Comparison of ENCODE assay signal across 2 cellular contexts in genomic region chr17:37170881-37171460, GRCh38.
TF ChIP-seq lines count a peak whose summit lies in the region.

No MANE protein-coding gene starts in this region.

TF ChIP-seq in SK-N-SH treated with all-trans-retinoic acid at 6 μM for 48 hours, 23 proteins besides CTCF, POLR2A, EP300 and RAD21 (continued from another document):
- TF ChIP-seq, protein P1, sequence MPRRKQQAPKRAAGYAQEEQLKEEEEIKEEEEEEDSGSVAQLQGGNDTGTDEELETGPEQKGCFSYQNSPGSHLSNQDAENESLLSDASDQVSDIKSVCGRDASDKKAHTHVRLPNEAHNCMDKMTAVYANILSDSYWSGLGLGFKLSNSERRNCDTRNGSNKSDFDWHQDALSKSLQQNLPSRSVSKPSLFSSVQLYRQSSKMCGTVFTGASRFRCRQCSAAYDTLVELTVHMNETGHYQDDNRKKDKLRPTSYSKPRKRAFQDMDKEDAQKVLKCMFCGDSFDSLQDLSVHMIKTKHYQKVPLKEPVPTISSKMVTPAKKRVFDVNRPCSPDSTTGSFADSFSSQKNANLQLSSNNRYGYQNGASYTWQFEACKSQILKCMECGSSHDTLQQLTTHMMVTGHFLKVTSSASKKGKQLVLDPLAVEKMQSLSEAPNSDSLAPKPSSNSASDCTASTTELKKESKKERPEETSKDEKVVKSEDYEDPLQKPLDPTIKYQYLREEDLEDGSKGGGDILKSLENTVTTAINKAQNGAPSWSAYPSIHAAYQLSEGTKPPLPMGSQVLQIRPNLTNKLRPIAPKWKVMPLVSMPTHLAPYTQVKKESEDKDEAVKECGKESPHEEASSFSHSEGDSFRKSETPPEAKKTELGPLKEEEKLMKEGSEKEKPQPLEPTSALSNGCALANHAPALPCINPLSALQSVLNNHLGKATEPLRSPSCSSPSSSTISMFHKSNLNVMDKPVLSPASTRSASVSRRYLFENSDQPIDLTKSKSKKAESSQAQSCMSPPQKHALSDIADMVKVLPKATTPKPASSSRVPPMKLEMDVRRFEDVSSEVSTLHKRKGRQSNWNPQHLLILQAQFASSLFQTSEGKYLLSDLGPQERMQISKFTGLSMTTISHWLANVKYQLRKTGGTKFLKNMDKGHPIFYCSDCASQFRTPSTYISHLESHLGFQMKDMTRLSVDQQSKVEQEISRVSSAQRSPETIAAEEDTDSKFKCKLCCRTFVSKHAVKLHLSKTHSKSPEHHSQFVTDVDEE (CRISPR knock-in tag; IDR thresholded peaks at IDR 0.05) = no peak
- TF ChIP-seq PPARA (CRISPR knock-in tag; IDR thresholded peaks at IDR 0.05; ENCODE audit: borderline replicate concordance) = no peak
- TF ChIP-seq CREB5 (CRISPR knock-in tag; IDR thresholded peaks at IDR 0.05; ENCODE audit: low read depth) = no peak
- TF ChIP-seq CSDC2 (CRISPR knock-in tag; IDR thresholded peaks at IDR 0.05) = no peak
- no peak for TF ChIP-seq ZNF70 (CRISPR knock-in tag; IDR thresholded peaks at IDR 0.05)
- TF ChIP-seq POU6F1 (CRISPR knock-in tag; IDR thresholded peaks at IDR 0.05; ENCODE audit: borderline replicate concordance, low read depth) = no peak
- TF ChIP-seq ESRRG (CRISPR knock-in tag; IDR thresholded peaks at IDR 0.05) = no peak
- no peak for TF ChIP-seq ZC3H10 (CRISPR knock-in tag; IDR thresholded peaks at IDR 0.05)
- no peak for TF ChIP-seq ZNF8 (CRISPR knock-in tag; IDR thresholded peaks at IDR 0.05)
- TF ChIP-seq ISL1 (CRISPR knock-in tag; IDR thresholded peaks at IDR 0.05) = no peak
- no peak for TF ChIP-seq TCF4 (CRISPR knock-in tag; IDR thresholded peaks at IDR 0.05; ENCODE audit: borderline replicate concordance)
- TF ChIP-seq TOX (CRISPR knock-in tag; IDR thresholded peaks at IDR 0.05; ENCODE audit: borderline replicate concordance) = no peak
- TF ChIP-seq, protein P2, sequence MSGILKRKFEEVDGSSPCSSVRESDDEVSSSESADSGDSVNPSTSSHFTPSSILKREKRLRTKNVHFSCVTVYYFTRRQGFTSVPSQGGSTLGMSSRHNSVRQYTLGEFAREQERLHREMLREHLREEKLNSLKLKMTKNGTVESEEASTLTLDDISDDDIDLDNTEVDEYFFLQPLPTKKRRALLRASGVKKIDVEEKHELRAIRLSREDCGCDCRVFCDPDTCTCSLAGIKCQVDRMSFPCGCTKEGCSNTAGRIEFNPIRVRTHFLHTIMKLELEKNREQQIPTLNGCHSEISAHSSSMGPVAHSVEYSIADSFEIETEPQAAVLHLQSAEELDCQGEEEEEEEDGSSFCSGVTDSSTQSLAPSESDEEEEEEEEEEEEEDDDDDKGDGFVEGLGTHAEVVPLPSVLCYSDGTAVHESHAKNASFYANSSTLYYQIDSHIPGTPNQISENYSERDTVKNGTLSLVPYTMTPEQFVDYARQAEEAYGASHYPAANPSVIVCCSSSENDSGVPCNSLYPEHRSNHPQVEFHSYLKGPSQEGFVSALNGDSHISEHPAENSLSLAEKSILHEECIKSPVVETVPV (CRISPR knock-in tag; IDR thresholded peaks at IDR 0.05) = no peak
- no peak for TF ChIP-seq RARB (CRISPR knock-in tag; IDR thresholded peaks at IDR 0.05)

TF ChIP-seq in HepG2, 621 proteins besides CTCF, POLR2A, EP300 and RAD21 (continued from another document):
- no peak for TF ChIP-seq ZNF792 (CRISPR knock-in tag; IDR thresholded peaks at IDR 0.05)
- TF ChIP-seq PRMT3 (CRISPR knock-in tag; IDR thresholded peaks at IDR 0.05; ENCODE audit: borderline replicate concordance, low read depth) = no peak
- TF ChIP-seq ZNF713 (CRISPR knock-in tag; IDR thresholded peaks at IDR 0.05) = no peak
- TF ChIP-seq SALL2 (CRISPR knock-in tag; IDR thresholded peaks at IDR 0.05) = no peak
